1 cellular context compared by ENCODE assay signal in genomic region chr5:170491479-170491878, GRCh38.
TF ChIP-seq lines count a peak whose summit lies in the region.

No MANE protein-coding gene starts in this region.

TF ChIP-seq in IMR-90, 13 proteins besides CTCF, POLR2A, EP300 and RAD21 (continued from another document):
- TF ChIP-seq BHLHE40 (IDR thresholded peaks at IDR 0.05; ENCODE audit: low read depth, low read length): peak; percentile 56; the same call in 1 of the 2 replicates
- TF ChIP-seq SMC3 (IDR thresholded peaks at IDR 0.05; ENCODE audit: low read depth, low read length): no peak
- TF ChIP-seq RFX5 (IDR thresholded peaks at IDR 0.05; ENCODE audit: low read depth, low read length): no peak
- TF ChIP-seq, protein P1, sequence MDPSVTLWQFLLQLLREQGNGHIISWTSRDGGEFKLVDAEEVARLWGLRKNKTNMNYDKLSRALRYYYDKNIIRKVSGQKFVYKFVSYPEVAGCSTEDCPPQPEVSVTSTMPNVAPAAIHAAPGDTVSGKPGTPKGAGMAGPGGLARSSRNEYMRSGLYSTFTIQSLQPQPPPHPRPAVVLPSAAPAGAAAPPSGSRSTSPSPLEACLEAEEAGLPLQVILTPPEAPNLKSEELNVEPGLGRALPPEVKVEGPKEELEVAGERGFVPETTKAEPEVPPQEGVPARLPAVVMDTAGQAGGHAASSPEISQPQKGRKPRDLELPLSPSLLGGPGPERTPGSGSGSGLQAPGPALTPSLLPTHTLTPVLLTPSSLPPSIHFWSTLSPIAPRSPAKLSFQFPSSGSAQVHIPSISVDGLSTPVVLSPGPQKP (IDR thresholded peaks at IDR 0.05; ENCODE audit: borderline replicate concordance, low read depth, low read length): no peak
- no peak for TF ChIP-seq MXI1 (IDR thresholded peaks at IDR 0.05; ENCODE audit: borderline replicate concordance, low read depth, low read length)
- no peak for TF ChIP-seq MAFK (IDR thresholded peaks at IDR 0.05; ENCODE audit: low read depth, low read length)
- no peak for TF ChIP-seq RCOR1 (IDR thresholded peaks at IDR 0.05; ENCODE audit: insufficient replicate concordance, low read length)
- TF ChIP-seq CHD1 (IDR thresholded peaks at IDR 0.05; ENCODE audit: low read depth, low read length): no peak
- TF ChIP-seq, protein P2, sequence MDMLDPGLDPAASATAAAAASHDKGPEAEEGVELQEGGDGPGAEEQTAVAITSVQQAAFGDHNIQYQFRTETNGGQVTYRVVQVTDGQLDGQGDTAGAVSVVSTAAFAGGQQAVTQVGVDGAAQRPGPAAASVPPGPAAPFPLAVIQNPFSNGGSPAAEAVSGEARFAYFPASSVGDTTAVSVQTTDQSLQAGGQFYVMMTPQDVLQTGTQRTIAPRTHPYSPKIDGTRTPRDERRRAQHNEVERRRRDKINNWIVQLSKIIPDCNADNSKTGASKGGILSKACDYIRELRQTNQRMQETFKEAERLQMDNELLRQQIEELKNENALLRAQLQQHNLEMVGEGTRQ (IDR thresholded peaks at IDR 0.05; ENCODE audit: low read depth, low read length): 0 out of 2 replicates have a peak, but pooled peaks have one; percentile 20
